11 cellular contexts compared by ENCODE assay signal in genomic region chr2:44233450-44234128, GRCh38. TPM values are rescaled to one million over a fixed set of nuclear protein-coding genes. Genes with fewer than 3 reads are reported as not detected.
DNase-seq lines count a peak whose midpoint lies in the region; ATAC-seq and TF ChIP-seq lines count a peak whose summit lies in the region.
"Had no signal": no experiment of that assay in that cellular context is flagged by ENCODE, and none has a peak within 500 bp of the region (broad histone marks: within the 10 kb centered on the region; RNA-seq: fewer than 3 reads in every experiment).

No MANE protein-coding gene starts in this region.

- TF ChIP-seq CTCF in AG10803 (conservative IDR thresholded peaks at IDR 0.05; ENCODE audit: low read length): no peak
- no peak for TF ChIP-seq CTCF in HFFc6 (IDR thresholded peaks at IDR 0.05)

- ATAC-seq in sciatic nerve (no peak), T-helper 17 cell (no peak), HG03095 (IDR thresholded peaks at IDR 0.05; ENCODE audit: unreplicated experiment) (no peak), GM21529 (IDR thresholded peaks at IDR 0.05; ENCODE audit: unreplicated experiment) (no peak)
- ATAC-seq: left lobe of liver had no signal

- H3K4me3 Mint-ChIP-seq in HFFc6 (no peak overlapping the region), T-helper 17 cell (no peak overlapping the region)

- peak overlapping the region; percentile 43 for H3K27ac Mint-ChIP-seq in HFFc6
- H3K27ac Mint-ChIP-seq in T-helper 17 cell: no peak overlapping the region

- H3K27me3 Mint-ChIP-seq in HFFc6 (ENCODE audit: insufficient read depth) (no peaks in the 10 kb centered on the region), T-helper 17 cell (no peaks in the 10 kb centered on the region)

- H3K4me3 ChIP-seq in AG10803 (ENCODE audit: low read length): no peak overlapping the region
- H3K4me3 ChIP-seq: adrenal gland had no signal

- intact Hi-C loops in sciatic nerve (cut with DNase I): no loop called here

- H3K4me1 Mint-ChIP-seq in HFFc6 (ENCODE audit: low read depth): peaks cover 14% of the 10 kb centered on the region
- H3K4me1 Mint-ChIP-seq in T-helper 17 cell: peaks cover 12% of the 10 kb centered on the region

- DNase-seq in AG10803 (ENCODE audit: low read depth) (peak; percentile 73), HFFc6 (peak; percentile 51), SW480 (ENCODE audit: low spot score) (peak; percentile 80), hepatic stellate cell (ENCODE audit: low spot score) (peak; percentile 63), sciatic nerve (ENCODE audit: low spot score) (no peak), T-helper 17 cell (no peak)
- DNase-seq: adrenal gland, T-helper 9 cell had no signal

- H3K9me3 Mint-ChIP-seq in HFFc6: no peaks in the 10 kb centered on the region

- no peaks in the 10 kb centered on the region for H3K9me3 ChIP-seq in T-helper 17 cell (ENCODE audit: control insufficient read depth, low read length, poor library complexity, severe bottlenecking)
- H3K9me3 ChIP-seq: adrenal gland had no signal

- H3K36me3 Mint-ChIP-seq in HFFc6 (ENCODE audit: low read depth) (no peaks in the 10 kb centered on the region), T-helper 17 cell (ENCODE audit: low read depth) (no peaks in the 10 kb centered on the region)

RNA-seq across cellular contexts. Expression of gene SLC3A1, which starts 41.7 kb away (rescaled TPM):
- under 1 TPM in 2 of 6 experiments, not detected in 4; 0.07 to 0.09 TPM for total RNA-seq in HFFc6 (2021; fragmentation: NEBNext Ultra II Directional; extraction: Animal tissue kit (Norgen Biotek cat#: 25700))
- 0.31 TPM for total RNA-seq in sciatic nerve
- under 1 TPM; 0.32 to 0.55 TPM for total RNA-seq in T-helper 17 cell

Comparison
In these comparisons a context has a peak if more than half of its experiments do, and no peak if none do; other contexts are left out.
1. DNase-seq: peak in AG10803 (single experiment), HFFc6 (single experiment), SW480 (single experiment) and hepatic stellate cell (single experiment); none in sciatic nerve (single experiment) and T-helper 17 cell (0 of 3).